9 cellular contexts compared by ENCODE assay signal in genomic region chr2:46873632-46874068, GRCh38.
DNase-seq lines count a peak whose midpoint lies in the region; ATAC-seq and TF ChIP-seq lines count a peak whose summit lies in the region.
"Had no signal": no experiment of that assay in that cellular context is flagged by ENCODE, and none has a peak within 500 bp of the region (broad histone marks: within the 10 kb centered on the region; RNA-seq: fewer than 3 reads in every experiment).

No MANE protein-coding gene starts in this region.

- DNase-seq in activated CD4-positive, CD25-positive, alpha-beta regulatory T cell (lab: John Stamatoyannopoulos, UW), result no peak
- DNase-seq in T1000 (lab: John Stamatoyannopoulos, UW), result peak; percentile 76
- DNase-seq in fibroblast of mammary gland (ENCODE audit: low read depth), result peak; percentile 99
- DNase-seq in pons (ENCODE audit: low spot score), result peak; percentile 21
- DNase-seq in activated gamma-delta T cell (lab: John Stamatoyannopoulos, UW), result no peak
- DNase-seq in NCI-H1417 treated with DMSO at 0.1 percent for 48 hours (lab: John Stamatoyannopoulos, UW), result no peak
- DNase-seq: DND-41 had no signal

- peak; percentile 57 to 58 for ATAC-seq in activated CD4-positive, CD25-positive, alpha-beta regulatory T cell treated with anti-CD3 and anti-CD28 coated beads, Interleukin-2, amount 50 U/mL, for 24 hours
- no peak for ATAC-seq in HG02798 (IDR thresholded peaks at IDR 0.05; ENCODE audit: poor library complexity, unreplicated experiment)

- TF ChIP-seq CTCF in fibroblast of mammary gland (conservative IDR thresholded peaks at IDR 0.05; ENCODE audit: control insufficient read depth, insufficient read depth, low read depth, low read length), result no peak

- H3K4me3 ChIP-seq in fibroblast of mammary gland (ENCODE audit: control insufficient read depth, low read depth, low read length), result no peak overlapping the region

Comparison
In these comparisons a context has a peak if more than half of its experiments do, and no peak if none do; other contexts are left out.
1. DNase-seq: peak in T1000 (single experiment), fibroblast of mammary gland (single experiment) and pons (single experiment); none in activated CD4-positive, CD25-positive, alpha-beta regulatory T cell (0 of 4), activated gamma-delta T cell (single experiment) and NCI-H1417 treated with DMSO at 0.1 percent for 48 hours (single experiment).